Comparison of ENCODE assay signal across 15 cellular contexts in genomic region chrX:108396986-108397385, GRCh38. TPM values are rescaled to one million over a fixed set of nuclear protein-coding genes. Genes with fewer than 3 reads are reported as not detected.
"Had no signal": no experiment of that assay in that cellular context is flagged by ENCODE, and none has a peak within 500 bp of the region (broad histone marks: within the 10 kb centered on the region; RNA-seq: fewer than 3 reads in every experiment).

No MANE protein-coding gene starts in this region.

- H3K9ac ChIP-seq: neural progenitor cell had no signal

- H2AFZ ChIP-seq: neural progenitor cell had no signal

- H3K4me2 ChIP-seq: neural progenitor cell had no signal

- H3K9me3 Mint-ChIP-seq: activated naive CD4-positive, alpha-beta T cell treated with anti-CD3 and anti-CD28 coated beads, Interleukin-2, amount 50 U/mL, for 24 hours had no signal

- H3K27me3 Mint-ChIP-seq: activated CD8-positive, alpha-beta memory T cell treated with anti-CD3 and anti-CD28 coated beads, Interleukin-2, amount 10 ng/mL, durations not matched to agents 7 days and 5 days; activated naive CD4-positive, alpha-beta T cell treated with anti-CD3 and anti-CD28 coated beads, Interleukin-2, amount 50 U/mL, for 24 hours; stimulated activated naive B cell treated with anti-CD40 and anti-IgM and Interleukin-4, amounts not matched to agents 10 μg/mL and 1 μg/mL and 100 μg/mL, for 72 hours had no signal

- H3K27ac ChIP-seq: neural progenitor cell, right lobe of liver, suprapubic skin, upper lobe of right lung had no signal

- H3K4me1 Mint-ChIP-seq: activated CD8-positive, alpha-beta memory T cell treated with anti-CD3 and anti-CD28 coated beads, Interleukin-2, amount 10 ng/mL, durations not matched to agents 7 days and 5 days; activated naive CD4-positive, alpha-beta T cell treated with anti-CD3 and anti-CD28 coated beads, Interleukin-2, amount 50 U/mL, for 24 hours; stimulated activated naive B cell treated with anti-CD40 and anti-IgM and Interleukin-4, amounts not matched to agents 10 μg/mL and 1 μg/mL and 100 μg/mL, for 72 hours had no signal

- H3K36me3 Mint-ChIP-seq: activated CD8-positive, alpha-beta memory T cell treated with anti-CD3 and anti-CD28 coated beads, Interleukin-2, amount 10 ng/mL, durations not matched to agents 7 days and 5 days; activated naive CD4-positive, alpha-beta T cell treated with anti-CD3 and anti-CD28 coated beads, Interleukin-2, amount 50 U/mL, for 24 hours; stimulated activated naive B cell treated with anti-CD40 and anti-IgM and Interleukin-4, amounts not matched to agents 10 μg/mL and 1 μg/mL and 100 μg/mL, for 72 hours had no signal

- ATAC-seq: activated CD8-positive, alpha-beta memory T cell treated with anti-CD3 and anti-CD28 coated beads, Interleukin-2, amount 10 ng/mL, durations not matched to agents 7 days and 5 days; right lobe of liver; stimulated activated naive B cell treated with anti-CD40 and anti-IgM and Interleukin-4, amounts not matched to agents 10 μg/mL and 1 μg/mL and 100 μg/mL, for 72 hours had no signal

- H3K36me3 ChIP-seq: right lobe of liver, suprapubic skin, upper lobe of right lung had no signal

- H3K27ac Mint-ChIP-seq: activated CD8-positive, alpha-beta memory T cell treated with anti-CD3 and anti-CD28 coated beads, Interleukin-2, amount 10 ng/mL, durations not matched to agents 7 days and 5 days; activated naive CD4-positive, alpha-beta T cell treated with anti-CD3 and anti-CD28 coated beads, Interleukin-2, amount 50 U/mL, for 24 hours; activated T-cell treated with anti-CD3 and anti-CD28 coated beads, Interleukin-2, amount 50 U/mL, for 24 hours; neural progenitor cell; stimulated activated naive B cell treated with anti-CD40 and anti-IgM and Interleukin-4, amounts not matched to agents 10 μg/mL and 1 μg/mL and 100 μg/mL, for 72 hours had no signal

- DNase-seq: activated CD4-positive, alpha-beta T cell treated with anti-CD3 and anti-CD28 coated beads, Interleukin-2, amount 50 U/mL, for 4 hours; activated CD4-positive, CD25-positive, alpha-beta regulatory T cell treated with anti-CD3 and anti-CD28 coated beads, Interleukin-2, amount 50 U/mL, for 72 hours; activated CD8-positive, alpha-beta memory T cell treated with anti-CD3 and anti-CD28 coated beads, Interleukin-2, amount 10 ng/mL, durations not matched to agents 7 days and 5 days; activated effector memory CD4-positive, alpha-beta T cell treated with Interleukin-2 at 50 U/mL for 16 hours; activated T-cell treated with anti-CD3 and anti-CD28 coated beads, Interleukin-2, amount 50 U/mL, for 24 hours; amniotic stem cell; midbrain; right lobe of liver; stimulated activated CD4-positive, alpha-beta T cell treated with anti-CD3 and anti-CD28 coated beads, Interleukin-2, amount 100 ng/mL, for 24 hours; stimulated activated naive B cell treated with anti-CD40 and anti-IgM and Interleukin-4, amounts not matched to agents 10 μg/mL and 1 μg/mL and 100 μg/mL, for 72 hours; upper lobe of right lung had no signal

- H3K4me3 ChIP-seq: neural progenitor cell, right lobe of liver, suprapubic skin, upper lobe of right lung had no signal

- H3K9me3 ChIP-seq: suprapubic skin, upper lobe of right lung had no signal

- H3K27me3 ChIP-seq: neural progenitor cell, right lobe of liver, suprapubic skin, upper lobe of right lung had no signal

- H3K4me1 ChIP-seq: right lobe of liver, suprapubic skin, upper lobe of right lung had no signal

- H3K4me3 Mint-ChIP-seq: activated CD8-positive, alpha-beta memory T cell treated with anti-CD3 and anti-CD28 coated beads, Interleukin-2, amount 10 ng/mL, durations not matched to agents 7 days and 5 days; activated naive CD4-positive, alpha-beta T cell treated with anti-CD3 and anti-CD28 coated beads, Interleukin-2, amount 50 U/mL, for 24 hours; activated T-cell treated with anti-CD3 and anti-CD28 coated beads, Interleukin-2, amount 50 U/mL, for 24 hours; neural progenitor cell; stimulated activated naive B cell treated with anti-CD40 and anti-IgM and Interleukin-4, amounts not matched to agents 10 μg/mL and 1 μg/mL and 100 μg/mL, for 72 hours had no signal

RNA-seq across cellular contexts. Expression of gene COL4A6, which starts 41.2 kb away (rescaled TPM):
- total RNA-seq: activated CD8-positive, alpha-beta memory T cell treated with anti-CD3 and anti-CD28 coated beads, Interleukin-2, amount 10 ng/mL, durations not matched to agents 7 days and 5 days; T-helper 2 cell treated with Interferon-gamma antibody and Interleukin-4, amounts not matched to agents 100 ng/mL and 5 ng/mL, for 36 hours had no signal

RNA-seq across cellular contexts. Expression of gene COL4A5, which starts 42.7 kb away (rescaled TPM):
- total RNA-seq: activated CD8-positive, alpha-beta memory T cell treated with anti-CD3 and anti-CD28 coated beads, Interleukin-2, amount 10 ng/mL, durations not matched to agents 7 days and 5 days; T-helper 2 cell treated with Interferon-gamma antibody and Interleukin-4, amounts not matched to agents 100 ng/mL and 5 ng/mL, for 36 hours had no signal
